8 cellular contexts compared by ENCODE assay signal in the genomic region with DNA sequence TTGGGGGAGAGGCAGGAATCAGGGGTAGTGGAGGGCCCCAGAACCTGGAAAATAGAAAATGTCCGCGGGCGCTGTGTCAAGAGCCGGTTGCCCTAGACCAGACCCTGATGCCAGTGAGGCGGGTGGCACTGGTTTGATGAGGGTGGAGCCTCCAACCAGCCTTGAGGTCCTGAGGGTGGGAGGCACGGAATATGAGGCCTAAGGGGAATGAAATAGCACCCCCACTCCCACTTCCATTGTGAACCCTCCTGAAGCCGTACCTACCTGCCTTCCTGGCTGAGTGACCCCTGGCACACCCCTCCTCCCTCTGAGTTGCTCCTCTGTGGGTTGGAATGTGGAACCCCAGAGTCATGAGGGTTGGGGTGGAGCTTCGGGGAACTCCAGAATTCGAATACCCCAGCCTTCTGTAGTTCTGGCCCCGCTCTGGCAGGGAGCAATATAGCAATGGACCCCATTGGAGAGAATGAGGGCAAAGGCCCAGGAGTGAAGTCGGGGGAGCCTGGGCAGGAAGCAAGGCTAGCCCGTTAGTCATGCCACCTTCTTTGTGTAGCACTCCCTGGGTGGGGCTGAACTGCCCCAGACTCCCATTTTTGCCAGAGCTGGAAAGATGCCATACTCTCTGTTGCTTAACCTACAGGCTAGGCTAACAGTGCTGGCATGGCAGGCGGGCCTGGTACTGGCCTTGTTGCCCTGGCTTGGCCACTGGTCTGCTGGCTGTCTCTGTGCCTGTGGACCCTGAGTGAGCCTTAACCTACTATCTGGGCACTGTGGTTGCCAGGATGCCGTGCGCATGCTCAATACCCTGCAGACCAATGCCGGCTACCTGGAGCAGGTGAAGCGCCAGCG. TPM values are rescaled to one million over a fixed set of nuclear protein-coding genes. Genes with fewer than 3 reads are reported as not detected.
DNase-seq lines count a peak whose midpoint lies in the region; ATAC-seq and TF ChIP-seq lines count a peak whose summit lies in the region.

No MANE protein-coding gene starts in this region.

- H3K9me3 ChIP-seq in WERI-Rb-1 (ENCODE audit: severe bottlenecking) (no peaks in the 10 kb centered on the region), esophagus (ENCODE audit: control insufficient read depth in 2 of 2, insufficient read depth in 1 of 2, low read depth in 1 of 2, low read length in 1 of 2) (no peaks in the 10 kb centered on the region)

- H3K4me3 ChIP-seq in WERI-Rb-1 (ENCODE audit: low read depth, low read length) (peak overlapping the region; percentile 94), esophagus (ENCODE audit: low read depth in 1 of 2, low read length in 2 of 2) (peak overlapping the region; percentile 75 to 83)

- H3K27ac ChIP-seq in WERI-Rb-1 (peak overlapping the region; percentile 98), esophagus (ENCODE audit: low read depth in 2 of 2, low read length in 1 of 2) (peak overlapping the region; percentile 92 to 97)

- peak overlapping the region; percentile 99 for H3K4me3 Mint-ChIP-seq in neural crest cell

- TF ChIP-seq CTCF in WERI-Rb-1 (IDR thresholded peaks at IDR 0.05; ENCODE audit: low read depth, low read length): no peak
- TF ChIP-seq CTCF in neural crest cell (conservative IDR thresholded peaks at IDR 0.05): no peak

- H3K27ac Mint-ChIP-seq in neural crest cell (ENCODE audit: unreplicated experiment): peak overlapping the region; percentile 98

- H3K36me3 ChIP-seq in WERI-Rb-1: peaks cover 47% of the 10 kb centered on the region
- peaks cover 2 to 22% of the 10 kb centered on the region in 2 donors for H3K36me3 ChIP-seq in esophagus (ENCODE audit: control insufficient read depth in 2 of 2, insufficient read depth in 2 of 2, low read length in 1 of 2)

- 33 to 39% methylated on average over 17 to 18 of the region's 18 CpGs for WGBS in esophagus, 2 donors

- no peaks in the 10 kb centered on the region for H3K27me3 Mint-ChIP-seq in neural crest cell (ENCODE audit: low read depth)

- peaks cover 5% of the 10 kb centered on the region for H3K36me3 Mint-ChIP-seq in neural crest cell (ENCODE audit: low read depth)

- no peaks in the 10 kb centered on the region for H3K27me3 ChIP-seq in WERI-Rb-1 (ENCODE audit: insufficient read depth, low read depth, severe bottlenecking)
- no peaks in the 10 kb centered on the region for H3K27me3 ChIP-seq in esophagus (ENCODE audit: control insufficient read depth in 1 of 2, insufficient read depth in 2 of 2, low read length in 2 of 2)

- H3K9me3 Mint-ChIP-seq in neural crest cell: no peaks in the 10 kb centered on the region

- DNase-seq in AG20443 (ENCODE audit: low spot score) (peak; percentile 53), HCEC 1CT (peak; percentile 20), WERI-Rb-1 (no peak), neural crest cell (ENCODE audit: low read depth, low spot score) (no peak), NCI-H1092 treated with DMSO at 0.1 percent for 48 hours (lab: John Stamatoyannopoulos, UW) (no peak)

- H3K4me1 Mint-ChIP-seq in neural crest cell: peaks cover 12% of the 10 kb centered on the region

- ATAC-seq in GM21515 (IDR thresholded peaks at IDR 0.05; ENCODE audit: unreplicated experiment): no peak
- no peak for ATAC-seq in HG03460 (IDR thresholded peaks at IDR 0.05; ENCODE audit: unreplicated experiment)

- H3K4me1 ChIP-seq in esophagus (ENCODE audit: control insufficient read depth in 2 of 2, insufficient read depth in 2 of 2, low read length in 1 of 2): peaks cover 7 to 12% of the 10 kb centered on the region in 2 donors

RNA-seq across cellular contexts. Expression of a gene that starts 1.0 kb away (rescaled TPM):
- 10 to 100 TPM; 28.7 to 31.5 TPM for polyA plus RNA-seq in esophagus
- total RNA-seq in neural crest cell: 64.6 and 69.9 TPM in 2 replicates

RNA-seq across cellular contexts. Expression of a gene that starts 17.9 kb away (rescaled TPM):
- polyA plus RNA-seq in esophagus: 10 to 100 TPM; 34.2 to 44.2 TPM
- 77.0 and 84.8 TPM in 2 replicates for total RNA-seq in neural crest cell

RNA-seq across cellular contexts. Expression of a gene that starts 25.3 kb away (rescaled TPM):
- polyA plus RNA-seq in esophagus: 1 to 10 TPM; 2.8 to 3.2 TPM
- total RNA-seq in neural crest cell: 6.0 and 7.2 TPM in 2 replicates

RNA-seq across cellular contexts. Expression of a gene that starts 50.7 kb away (rescaled TPM):
- polyA plus RNA-seq in esophagus: 10 to 100 TPM; 11.1 to 17.9 TPM
- 2.6 and 3.3 TPM in 2 replicates for total RNA-seq in neural crest cell

Comparison
In these comparisons a context has a peak if more than half of its experiments do, and no peak if none do; other contexts are left out.
1. DNase-seq: peak in AG20443 (single experiment) and HCEC 1CT (single experiment); none in WERI-Rb-1 (single experiment), neural crest cell (single experiment) and NCI-H1092 treated with DMSO at 0.1 percent for 48 hours (single experiment).